In the genomic region with DNA sequence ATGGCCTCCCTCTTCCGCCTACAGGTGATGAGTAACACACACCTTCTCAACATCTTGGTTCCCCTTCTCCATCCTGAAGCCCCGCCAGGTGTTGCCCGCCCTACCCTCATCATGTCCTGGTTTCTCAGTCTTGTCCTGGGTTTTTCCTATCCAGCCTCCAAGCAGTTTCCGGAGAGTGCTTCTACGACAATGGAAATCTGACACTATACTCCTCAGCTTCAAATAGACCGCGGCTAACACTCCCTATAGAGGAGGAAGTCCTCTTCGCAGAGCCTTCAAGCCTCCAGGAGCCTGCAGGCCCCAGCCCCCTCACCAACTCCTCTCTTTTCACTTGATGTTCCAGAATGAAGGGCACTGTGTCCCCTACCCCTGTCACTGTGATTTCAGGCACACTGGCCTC, we compare ENCODE assay signal across 28 cellular contexts.
"Had no signal": no experiment of that assay in that cellular context is flagged by ENCODE, and none has a peak within 500 bp of the region (broad histone marks: within the 10 kb centered on the region; RNA-seq: fewer than 3 reads in every experiment).

No MANE protein-coding gene starts in this region.

- H3K9me3 ChIP-seq: ascending aorta, left lung, ovary, right lobe of liver, stomach, thyroid gland, upper lobe of right lung had no signal

- H3K4me3 Mint-ChIP-seq: activated CD4-positive, alpha-beta memory T cell treated with anti-CD3 and anti-CD28 coated beads, Interleukin-2, amount 10 ng/mL, durations not matched to agents 7 days and 5 days; activated CD4-positive, alpha-beta T cell treated with anti-CD3 and anti-CD28 coated beads, Interleukin-2, amount 10 ng/mL, durations not matched to agents 7 days and 5 days; activated naive CD4-positive, alpha-beta T cell treated with anti-CD3 and anti-CD28 coated beads, Interleukin-2, amount 10 ng/mL, durations not matched to agents 7 days and 5 days; activated naive CD8-positive, alpha-beta T cell treated with anti-CD3 and anti-CD28 coated beads, Interleukin-2, amount 10 ng/mL, durations not matched to agents 7 days and 5 days; activated T-cell treated with anti-CD3 and anti-CD28 coated beads, Interleukin-2, amount 50 U/mL, for 24 hours; natural killer cell; stimulated activated naive B cell treated with anti-CD40 and anti-IgM and Interleukin-4, amounts not matched to agents 10 μg/mL and 1 μg/mL and 100 μg/mL, for 72 hours; WTC11 had no signal

- H3K36me3 Mint-ChIP-seq: activated naive CD4-positive, alpha-beta T cell treated with anti-CD3 and anti-CD28 coated beads, Interleukin-2, amount 10 ng/mL, durations not matched to agents 7 days and 5 days; activated naive CD8-positive, alpha-beta T cell treated with anti-CD3 and anti-CD28 coated beads, Interleukin-2, amount 10 ng/mL, durations not matched to agents 7 days and 5 days; natural killer cell; stimulated activated naive B cell treated with anti-CD40 and anti-IgM and Interleukin-4, amounts not matched to agents 10 μg/mL and 1 μg/mL and 100 μg/mL, for 72 hours had no signal

- H3K27me3 ChIP-seq: ascending aorta, left lung, ovary, right lobe of liver, stomach, thyroid gland, upper lobe of right lung had no signal

- H3K9me3 Mint-ChIP-seq: activated CD4-positive, alpha-beta memory T cell treated with anti-CD3 and anti-CD28 coated beads, Interleukin-2, amount 10 ng/mL, durations not matched to agents 7 days and 5 days; activated CD4-positive, alpha-beta T cell treated with anti-CD3 and anti-CD28 coated beads, Interleukin-2, amount 10 ng/mL, durations not matched to agents 7 days and 5 days; activated naive CD4-positive, alpha-beta T cell treated with anti-CD3 and anti-CD28 coated beads, Interleukin-2, amount 10 ng/mL, durations not matched to agents 7 days and 5 days; activated naive CD8-positive, alpha-beta T cell treated with anti-CD3 and anti-CD28 coated beads, Interleukin-2, amount 10 ng/mL, durations not matched to agents 7 days and 5 days; activated T-cell treated with anti-CD3 and anti-CD28 coated beads, Interleukin-2, amount 50 U/mL, for 24 hours; natural killer cell; stimulated activated naive B cell treated with anti-CD40 and anti-IgM and Interleukin-4, amounts not matched to agents 10 μg/mL and 1 μg/mL and 100 μg/mL, for 72 hours; WTC11 had no signal

- H3K36me3 ChIP-seq: ovary had no signal

- H3K4me3 ChIP-seq: ascending aorta, left lung, lung, ovary, right lobe of liver, stomach, thyroid gland, upper lobe of right lung had no signal

- DNase-seq: activated CD4-positive, alpha-beta memory T cell treated with anti-CD3 and anti-CD28 coated beads, Interleukin-2, amount 10 ng/mL, durations not matched to agents 7 days and 5 days; activated CD4-positive, alpha-beta T cell treated with anti-CD3 and anti-CD28 coated beads for 1 hour; activated CD4-positive, alpha-beta T cell treated with anti-CD3 and anti-CD28 coated beads, Interleukin-2, amount 10 ng/mL, durations not matched to agents 7 days and 5 days; activated CD8-positive, alpha-beta memory T cell treated with anti-CD3 and anti-CD28 coated beads, Interleukin-2, amount 50 U/mL, for 48 hours; activated gamma-delta T cell; activated naive CD4-positive, alpha-beta T cell treated with anti-CD3 and anti-CD28 coated beads, Interleukin-2, amount 10 ng/mL, durations not matched to agents 7 days and 5 days; activated naive CD8-positive, alpha-beta T cell treated with anti-CD3 and anti-CD28 coated beads, Interleukin-2, amount 10 ng/mL, durations not matched to agents 7 days and 5 days; activated T-cell treated with anti-CD3 and anti-CD28 coated beads, Interleukin-2, amount 50 U/mL, for 24 hours; central memory CD4-positive, alpha-beta T cell; effector CD8-positive, alpha-beta T cell; kidney glomerular epithelial cell; left lung; mesendoderm; natural killer cell; ovary; right lobe of liver; small intestine; stimulated activated CD4-positive, alpha-beta T cell treated with anti-CD3 and anti-CD28 coated beads, Interleukin-1b, Interleukin-23, amount 100 ng/mL, for 48 hours; stimulated activated CD4-positive, alpha-beta T cell treated with anti-CD3 and anti-CD28 coated beads, Interleukin-4, amount 100 ng/mL, for 4 hours; stimulated activated naive B cell treated with anti-CD40 and anti-IgM and Interleukin-4, amounts not matched to agents 10 μg/mL and 1 μg/mL and 100 μg/mL, for 72 hours; stomach; T-helper 2 cell; thyroid gland; upper lobe of right lung had no signal

- H3K4me1 ChIP-seq: ascending aorta, left lung, right lobe of liver, stomach, thyroid gland, upper lobe of right lung had no signal

- H3K27ac Mint-ChIP-seq: activated CD4-positive, alpha-beta memory T cell treated with anti-CD3 and anti-CD28 coated beads, Interleukin-2, amount 10 ng/mL, durations not matched to agents 7 days and 5 days; activated CD4-positive, alpha-beta T cell treated with anti-CD3 and anti-CD28 coated beads, Interleukin-2, amount 10 ng/mL, durations not matched to agents 7 days and 5 days; activated naive CD4-positive, alpha-beta T cell treated with anti-CD3 and anti-CD28 coated beads, Interleukin-2, amount 10 ng/mL, durations not matched to agents 7 days and 5 days; activated naive CD8-positive, alpha-beta T cell treated with anti-CD3 and anti-CD28 coated beads, Interleukin-2, amount 10 ng/mL, durations not matched to agents 7 days and 5 days; activated T-cell treated with anti-CD3 and anti-CD28 coated beads, Interleukin-2, amount 50 U/mL, for 24 hours; natural killer cell; progenitor cell of endocrine pancreas; stimulated activated naive B cell treated with anti-CD40 and anti-IgM and Interleukin-4, amounts not matched to agents 10 μg/mL and 1 μg/mL and 100 μg/mL, for 72 hours; WTC11 had no signal

- H3K4me1 Mint-ChIP-seq: activated CD4-positive, alpha-beta memory T cell treated with anti-CD3 and anti-CD28 coated beads, Interleukin-2, amount 10 ng/mL, durations not matched to agents 7 days and 5 days; activated CD4-positive, alpha-beta T cell treated with anti-CD3 and anti-CD28 coated beads, Interleukin-2, amount 10 ng/mL, durations not matched to agents 7 days and 5 days; activated naive CD4-positive, alpha-beta T cell treated with anti-CD3 and anti-CD28 coated beads, Interleukin-2, amount 10 ng/mL, durations not matched to agents 7 days and 5 days; activated naive CD8-positive, alpha-beta T cell treated with anti-CD3 and anti-CD28 coated beads, Interleukin-2, amount 10 ng/mL, durations not matched to agents 7 days and 5 days; natural killer cell had no signal

- H3K27me3 Mint-ChIP-seq: activated CD4-positive, alpha-beta memory T cell treated with anti-CD3 and anti-CD28 coated beads, Interleukin-2, amount 10 ng/mL, durations not matched to agents 7 days and 5 days had no signal

- H3K27ac ChIP-seq: ascending aorta, left lung, ovary, right lobe of liver, stomach, thyroid gland, upper lobe of right lung had no signal
